Comparison of ENCODE assay signal across 8 cellular contexts in the genomic region with DNA sequence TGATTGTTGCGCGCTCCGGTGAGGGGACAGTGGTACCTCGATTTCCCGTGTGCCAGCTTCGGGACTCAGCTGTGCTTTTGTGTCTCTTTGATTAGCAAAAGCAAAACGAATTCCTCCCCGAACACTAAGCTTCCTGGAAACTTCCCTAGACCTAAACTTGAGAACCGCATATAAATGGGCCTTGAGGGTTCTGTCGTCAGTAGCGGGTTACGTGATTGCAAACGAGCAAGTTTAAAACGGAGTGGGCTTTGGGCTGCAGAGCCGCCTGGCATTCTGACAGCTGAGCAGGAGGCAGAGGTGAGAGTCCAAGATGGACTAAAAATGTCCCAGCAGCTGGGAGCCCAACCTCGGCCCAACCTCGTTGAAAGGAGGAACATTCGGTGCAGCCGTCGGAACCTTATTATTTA. TPM values are rescaled to one million over a fixed set of nuclear protein-coding genes. Genes with fewer than 3 reads are reported as not detected.
DNase-seq lines count a peak whose midpoint lies in the region; ATAC-seq, FAIRE-seq and TF ChIP-seq lines count a peak whose summit lies in the region.

No MANE protein-coding gene starts in this region.

- H4K8ac ChIP-seq in neuronal stem cell (ENCODE audit: low read depth, low read length) = no peak overlapping the region

- H3K4ac ChIP-seq in neuronal stem cell (ENCODE audit: low read length) = no peak overlapping the region

- H3K27me3 ChIP-seq in gastroesophageal sphincter = no peaks in the 10 kb centered on the region
- H3K27me3 ChIP-seq in neuronal stem cell (ENCODE audit: control insufficient read depth in 3 of 3, insufficient read depth in 3 of 3, low read depth in 1 of 3, low read length in 3 of 3) = no peaks in the 10 kb centered on the region

- no peak overlapping the region for H2BK120ac ChIP-seq in neuronal stem cell (ENCODE audit: low read depth, low read length)

- H3K9ac ChIP-seq in neuronal stem cell (ENCODE audit: low read depth, low read length, poor library complexity) = peak overlapping the region; percentile 86

- 0% methylated on average over 5 to 6 of the region's 20 CpGs for WGBS in gastroesophageal sphincter (ENCODE audit: low coverage in 1 of 2), 2 donors
- no CpG with 5 or more reads among the region's 20 CpGs for WGBS in neuronal stem cell (ENCODE audit: extremely low coverage in 2 of 2, insufficient read length in 2 of 2, insufficient replicate concordance in 1 of 2), 2 donors

- FAIRE-seq in GM12891 (lab: Jason Lieb, UNC) = peak; percentile 65

- H3K4me1 ChIP-seq in gastroesophageal sphincter (peaks cover 14 to 67% (median 17%) of the 10 kb centered on the region in 3 donors), neuronal stem cell (ENCODE audit: control insufficient read depth in 2 of 2, insufficient read depth in 1 of 2, low read depth in 1 of 2, low read length in 2 of 2) (peaks cover 2 to 8% of the 10 kb centered on the region in 2 donors)

- H3K4me3 Mint-ChIP-seq in activated T-helper 17 cell treated with anti-CD3 and anti-CD28 coated beads, Interleukin-2, amount 50 U/mL, for 72 hours = peak overlapping the region; percentile 84

- no peak overlapping the region for H3K23ac ChIP-seq in neuronal stem cell (ENCODE audit: low read depth, low read length, poor library complexity)

- H3K4me1 Mint-ChIP-seq in activated T-helper 17 cell treated with anti-CD3 and anti-CD28 coated beads, Interleukin-2, amount 50 U/mL, for 72 hours = peaks cover 28% of the 10 kb centered on the region

- no peaks in the 10 kb centered on the region for H3K27me3 Mint-ChIP-seq in activated T-helper 17 cell treated with anti-CD3 and anti-CD28 coated beads, Interleukin-2, amount 50 U/mL, for 72 hours

- no peaks in the 10 kb centered on the region for H3K9me3 Mint-ChIP-seq in activated T-helper 17 cell treated with anti-CD3 and anti-CD28 coated beads, Interleukin-2, amount 50 U/mL, for 72 hours

- no peak overlapping the region for H2BK12ac ChIP-seq in neuronal stem cell (ENCODE audit: low read length)

- H3K4me3 ChIP-seq in gastroesophageal sphincter (peak overlapping the region; percentile 63 to 82), neuronal stem cell (ENCODE audit: low read length in 2 of 2) (peak overlapping the region; percentile 87 to 92)

- H3K18ac ChIP-seq in neuronal stem cell (ENCODE audit: low read length) = no peak overlapping the region

- no peak overlapping the region for H2AK5ac ChIP-seq in neuronal stem cell (ENCODE audit: low read depth, low read length)

- peaks cover 17% of the 10 kb centered on the region for H3K36me3 Mint-ChIP-seq in activated T-helper 17 cell treated with anti-CD3 and anti-CD28 coated beads, Interleukin-2, amount 50 U/mL, for 72 hours (ENCODE audit: low read depth)

- TF ChIP-seq EP300 in gastroesophageal sphincter (IDR thresholded peaks at IDR 0.05) = no peak

- peak overlapping the region; percentile 94 for H2AFZ ChIP-seq in neuronal stem cell (ENCODE audit: low read length)

- peaks cover 3% of the 10 kb centered on the region for H3K79me1 ChIP-seq in neuronal stem cell (ENCODE audit: low read depth, low read length)

- ATAC-seq in activated T-helper 17 cell treated with anti-CD3 and anti-CD28 coated beads, Interleukin-2, amount 50 U/mL, for 72 hours (replicated peaks) = no peak
- ATAC-seq in gastroesophageal sphincter = no peak

- H3K36me3 ChIP-seq in gastroesophageal sphincter = no peaks in the 10 kb centered on the region
- no peaks in the 10 kb centered on the region for H3K36me3 ChIP-seq in neuronal stem cell (replicated peaks in 1 of 2; ENCODE audit: control insufficient read depth in 2 of 2, insufficient read depth in 2 of 2, low read length in 2 of 2)

- peak overlapping the region; percentile 56 for H3K14ac ChIP-seq in neuronal stem cell (ENCODE audit: low read length)

- no peak overlapping the region for H2BK15ac ChIP-seq in neuronal stem cell (ENCODE audit: low read length)

- no peak overlapping the region for H4K91ac ChIP-seq in neuronal stem cell (ENCODE audit: low read depth, low read length, poor library complexity)

- peak overlapping the region; percentile 82 for H3K4me2 ChIP-seq in neuronal stem cell (ENCODE audit: insufficient read depth, low read length, poor library complexity, severe bottlenecking)

- no peaks in the 10 kb centered on the region for H3K9me3 ChIP-seq in gastroesophageal sphincter
- no peaks in the 10 kb centered on the region for H3K9me3 ChIP-seq in neuronal stem cell (replicated peaks in 1 of 2; ENCODE audit: control insufficient read depth in 2 of 2, insufficient read depth in 1 of 2, low read depth in 1 of 2, low read length in 2 of 2)

- peak overlapping the region; percentile 87 to 99 (median 99) for H3K27ac ChIP-seq in gastroesophageal sphincter
- H3K27ac ChIP-seq in neuronal stem cell (replicated peaks; ENCODE audit: low read length) = no peak overlapping the region

- DNase-seq in GM12891 (ENCODE audit: insufficient read length, low spot score) (no peak), HT1080 (ENCODE audit: low read depth) (peak; percentile 15), neuronal stem cell (ENCODE audit: low spot score) (peak; percentile 8), NCI-H1105 treated with DMSO at 0.1 percent for 48 hours (lab: John Stamatoyannopoulos, UW) (no peak), SIG-M5 (lab: John Stamatoyannopoulos, UW) (no peak), SKM-1 (lab: John Stamatoyannopoulos, UW; ENCODE audit: unreplicated experiment) (no peak)

- TF ChIP-seq POLR2A in GM12891 (IDR thresholded peaks at IDR 0.05; ENCODE audit: low read depth, low read length) (no peak), gastroesophageal sphincter (IDR thresholded peaks at IDR 0.05) (no peak)

- no peak overlapping the region for H2BK5ac ChIP-seq in neuronal stem cell (ENCODE audit: low read length)

- TF ChIP-seq CTCF in gastroesophageal sphincter (IDR thresholded peaks at IDR 0.05) = no peak

- H3K27ac Mint-ChIP-seq in activated T-helper 17 cell treated with anti-CD3 and anti-CD28 coated beads, Interleukin-2, amount 50 U/mL, for 72 hours = peak overlapping the region; percentile 89

TF ChIP-seq in GM12891, 5 proteins besides CTCF, POLR2A, EP300 and RAD21:
- TF ChIP-seq PAX5 (IDR thresholded peaks at IDR 0.05; ENCODE audit: insufficient read depth, low read length, severe bottlenecking) (no peak), POU2F2 (IDR thresholded peaks at IDR 0.05; ENCODE audit: low read depth, low read length) (no peak), POLR2AphosphoS5 (IDR thresholded peaks at IDR 0.05; ENCODE audit: low read depth, low read length) (no peak), SPI1 (IDR thresholded peaks at IDR 0.05; ENCODE audit: low read depth, low read length) (no peak)

RNA-seq across cellular contexts. Expression of a gene that starts 1.2 kb away (rescaled TPM):
- polyA plus RNA-seq in GM12891 (2012; ENCODE audit: low read depth, missing spikeins) = 4.4 TPM
- 5.7 and 9.2 TPM in 2 replicates for total RNA-seq in HT1080 (2014; rRNA removed; shearing (Covaris generic))
- 8.7 and 10.4 TPM in 2 replicates for polyA plus RNA-seq in HT1080 (2015; cell fraction: cytosol; rRNA removed)
- 20.9 and 32.6 TPM in 2 replicates for polyA plus RNA-seq in HT1080 (2015; cell fraction: nucleus; rRNA removed)
- 10 to 100 TPM; 27.4 to 31.0 TPM for total RNA-seq in activated T-helper 17 cell treated with anti-CD3 and anti-CD28 coated beads, Interleukin-2, amount 50 U/mL, for 72 hours
- 10 to 100 TPM; 29.9 to 40.4 (median 35.9) TPM for total RNA-seq in gastroesophageal sphincter
- 6.6 TPM for polyA plus RNA-seq in neuronal stem cell (2013, experiment 1 of 2)
- polyA plus RNA-seq in neuronal stem cell (2013, experiment 2 of 2) = 6.9 TPM

Comparison
In these comparisons a context has a peak if more than half of its experiments do, and no peak if none do; other contexts are left out.
1. DNase-seq: peak in HT1080 (single experiment) and neuronal stem cell (single experiment); none in GM12891 (single experiment), NCI-H1105 treated with DMSO at 0.1 percent for 48 hours (single experiment), SIG-M5 (single experiment) and SKM-1 (single experiment).